Comparison of ENCODE assay signal across 13 cellular contexts in genomic region chr2:170917219-170917851, GRCh38.
"Had no signal": no experiment of that assay in that cellular context is flagged by ENCODE, and none has a peak within 500 bp of the region (broad histone marks: within the 10 kb centered on the region; RNA-seq: fewer than 3 reads in every experiment).

No MANE protein-coding gene starts in this region.

- DNase-seq: activated CD4-positive, alpha-beta memory T cell treated with anti-CD3 and anti-CD28 coated beads for 36 hours; activated gamma-delta T cell treated with Interleukin-2 at 50 U/mL for 16 hours; activated T-cell treated with anti-CD3 and anti-CD28 coated beads, Interleukin-2, amount 50 U/mL, for 48 hours; aorta; mammary epithelial cell; natural killer cell; psoas muscle; sigmoid colon; stimulated activated CD4-positive, alpha-beta T cell treated with anti-CD3 and anti-CD28 coated beads, Interleukin-2, amount 100 ng/mL, for 48 hours; stimulated activated naive CD4-positive, alpha-beta T cell treated with Interleukin-2 at 50 U/mL for 16 hours had no signal

- H3K36me3 ChIP-seq: breast epithelium, esophagus muscularis mucosa, sigmoid colon had no signal

- H3K4me3 Mint-ChIP-seq: activated CD4-positive, alpha-beta memory T cell treated with anti-CD3 and anti-CD28 coated beads for 36 hours; natural killer cell; type B pancreatic cell had no signal

- H3K27ac ChIP-seq: breast epithelium, esophagus muscularis mucosa, psoas muscle, sigmoid colon had no signal

- H3K27ac Mint-ChIP-seq: activated CD4-positive, alpha-beta memory T cell treated with anti-CD3 and anti-CD28 coated beads for 36 hours; natural killer cell; type B pancreatic cell had no signal

- H3K4me1 Mint-ChIP-seq: natural killer cell had no signal

- H3K4me3 ChIP-seq: breast epithelium, esophagus muscularis mucosa, psoas muscle, sigmoid colon had no signal

- H3K27me3 ChIP-seq: breast epithelium, esophagus muscularis mucosa, sigmoid colon had no signal

- H3K4me1 ChIP-seq: breast epithelium, esophagus muscularis mucosa, psoas muscle, sigmoid colon had no signal

- H3K27me3 Mint-ChIP-seq: activated CD4-positive, alpha-beta memory T cell treated with anti-CD3 and anti-CD28 coated beads for 36 hours; type B pancreatic cell had no signal
